16 cellular contexts compared by ENCODE assay signal in genomic region chr10:91271886-91272285, GRCh38. TPM values are rescaled to one million over a fixed set of nuclear protein-coding genes. Genes with fewer than 3 reads are reported as not detected.
DNase-seq lines count a peak whose midpoint lies in the region; TF ChIP-seq lines count a peak whose summit lies in the region.
"Had no signal": no experiment of that assay in that cellular context is flagged by ENCODE, and none has a peak within 500 bp of the region (broad histone marks: within the 10 kb centered on the region; RNA-seq: fewer than 3 reads in every experiment).

No MANE protein-coding gene starts in this region.

- H3K4me3 ChIP-seq in AG04449 (ENCODE audit: low read depth, low read length): no peak overlapping the region
- no peak overlapping the region for H3K4me3 ChIP-seq in adipocyte (ENCODE audit: low read length)
- H3K4me3 ChIP-seq in fibroblast of the aortic adventitia (ENCODE audit: low read depth, low read length): no peak overlapping the region
- H3K4me3 ChIP-seq: PC-9 had no signal

- H3K9ac ChIP-seq in adipocyte (ENCODE audit: low read length): no peak overlapping the region

- H3K27me3 ChIP-seq in adipocyte (replicated peaks; ENCODE audit: control insufficient read depth, insufficient read depth, low read length): no peaks in the 10 kb centered on the region

- H3K36me3 Mint-ChIP-seq in activated CD4-positive, alpha-beta T cell treated with anti-CD3 and anti-CD28 coated beads, Interleukin-2, amount 10 ng/mL, durations not matched to agents 7 days and 5 days (ENCODE audit: low read depth): peaks cover 29% of the 10 kb centered on the region

- H3K9me3 Mint-ChIP-seq in activated CD4-positive, alpha-beta T cell treated with anti-CD3 and anti-CD28 coated beads, Interleukin-2, amount 10 ng/mL, durations not matched to agents 7 days and 5 days: no peaks in the 10 kb centered on the region
- H3K9me3 Mint-ChIP-seq: CD8-positive, alpha-beta T cell; IgD-negative memory B cell had no signal

- peaks cover 6% of the 10 kb centered on the region for H3K4me1 ChIP-seq in adipocyte (ENCODE audit: control insufficient read depth, insufficient read depth, low read length)

- POLR2A ChIA-PET in AG04449 (lab: Yijun Ruan, JAX): no interaction called here
- POLR2A ChIA-PET in activated CD4-positive, alpha-beta T cell treated with anti-CD3 and anti-CD28 coated beads, Interleukin-2, amount 10 ng/mL, durations not matched to agents 7 days and 5 days (lab: Charles Lee): no interaction called here

- H3K27ac Mint-ChIP-seq in activated CD4-positive, alpha-beta T cell treated with anti-CD3 and anti-CD28 coated beads, Interleukin-2, amount 10 ng/mL, durations not matched to agents 7 days and 5 days: no peak overlapping the region
- H3K27ac Mint-ChIP-seq: B cell; CD8-positive, alpha-beta T cell; IgD-negative memory B cell had no signal

- H3K27me3 Mint-ChIP-seq in activated CD4-positive, alpha-beta T cell treated with anti-CD3 and anti-CD28 coated beads, Interleukin-2, amount 10 ng/mL, durations not matched to agents 7 days and 5 days: no peaks in the 10 kb centered on the region
- H3K27me3 Mint-ChIP-seq: B cell, IgD-negative memory B cell had no signal

- no peaks in the 10 kb centered on the region for H3K9me3 ChIP-seq in adipocyte (ENCODE audit: control insufficient read depth, low read length)

- peak; percentile 60 for DNase-seq in AG04449 (ENCODE audit: low read depth, low spot score)
- peak; percentile 58 for DNase-seq in GM04503 (ENCODE audit: low read depth)
- peak; percentile 54 for DNase-seq in adipocyte (ENCODE audit: low read depth)
- DNase-seq in fibroblast of the aortic adventitia (ENCODE audit: low read depth): peak; percentile 17
- DNase-seq in medulla oblongata (ENCODE audit: extremely low spot score): no peak
- no peak for DNase-seq in NCI-H524 (lab: John Stamatoyannopoulos, UW)
- no peak for DNase-seq in nucleus accumbens (lab: John Stamatoyannopoulos, UW)
- no peak for DNase-seq in activated CD4-positive, alpha-beta T cell treated with anti-CD3 and anti-CD28 coated beads, Interleukin-2, amount 10 ng/mL, durations not matched to agents 7 days and 5 days
- DNase-seq: 8988T; CD8-positive, alpha-beta T cell; DND-41; NCI-H1092; NCI-H345; PC-9 had no signal

- CTCF ChIA-PET in AG04449 (lab: Yijun Ruan, JAX): interaction anchor here (0.5 to 0.8 kb wide), 3 partner anchors 21 to 363 kb away, joined by 3 to 4 read pairs (median 4); no protein-coding TSS in a partner anchor
- CTCF ChIA-PET in activated CD4-positive, alpha-beta T cell treated with anti-CD3 and anti-CD28 coated beads, Interleukin-2, amount 10 ng/mL, durations not matched to agents 7 days and 5 days (lab: Charles Lee): interaction anchor here (1.1 to 1.9 kb wide), 3 partner anchors 11 to 27 kb away, joined by 3 to 4 read pairs (median 3); no protein-coding TSS in a partner anchor

- no peak overlapping the region for H3K4me3 Mint-ChIP-seq in activated CD4-positive, alpha-beta T cell treated with anti-CD3 and anti-CD28 coated beads, Interleukin-2, amount 10 ng/mL, durations not matched to agents 7 days and 5 days
- H3K4me3 Mint-ChIP-seq: B cell; CD8-positive, alpha-beta T cell; IgD-negative memory B cell had no signal

- TF ChIP-seq CTCF in AG04449 (IDR thresholded peaks at IDR 0.05; ENCODE audit: insufficient read depth, low read length, missing control alignments) (no peak), fibroblast of the aortic adventitia (IDR thresholded peaks at IDR 0.05; ENCODE audit: insufficient read depth, low read length) (no peak)

- H3K36me3 ChIP-seq in adipocyte (ENCODE audit: control insufficient read depth, insufficient read depth, low read length, severe bottlenecking): peaks cover 16% of the 10 kb centered on the region

- no peaks in the 10 kb centered on the region for H3K4me1 Mint-ChIP-seq in activated CD4-positive, alpha-beta T cell treated with anti-CD3 and anti-CD28 coated beads, Interleukin-2, amount 10 ng/mL, durations not matched to agents 7 days and 5 days
- H3K4me1 Mint-ChIP-seq: B cell, IgD-negative memory B cell had no signal

RNA-seq across cellular contexts. Expression of gene PCGF5, which starts 51.4 kb away (rescaled TPM):
- total RNA-seq in fibroblast of the aortic adventitia (ENCODE audit: low replicate concordance): 18.2 and 44.8 TPM in 2 replicates
- 10 to 100 TPM; 49.3 to 62.0 TPM for total RNA-seq in activated CD4-positive, alpha-beta T cell treated with anti-CD3 and anti-CD28 coated beads, Interleukin-2, amount 10 ng/mL, durations not matched to agents 7 days and 5 days

Comparison
In these comparisons a context has a peak if more than half of its experiments do, and no peak if none do; other contexts are left out.
1. DNase-seq: peak in AG04449 (single experiment), GM04503 (single experiment), adipocyte (single experiment) and fibroblast of the aortic adventitia (single experiment); none in medulla oblongata (single experiment), NCI-H524 (0 of 2), nucleus accumbens (0 of 56) and activated CD4-positive, alpha-beta T cell treated with anti-CD3 and anti-CD28 coated beads, Interleukin-2, amount 10 ng/mL, durations not matched to agents 7 days and 5 days (single experiment).